Comparison of ENCODE assay signal across 12 cellular contexts in the genomic region with DNA sequence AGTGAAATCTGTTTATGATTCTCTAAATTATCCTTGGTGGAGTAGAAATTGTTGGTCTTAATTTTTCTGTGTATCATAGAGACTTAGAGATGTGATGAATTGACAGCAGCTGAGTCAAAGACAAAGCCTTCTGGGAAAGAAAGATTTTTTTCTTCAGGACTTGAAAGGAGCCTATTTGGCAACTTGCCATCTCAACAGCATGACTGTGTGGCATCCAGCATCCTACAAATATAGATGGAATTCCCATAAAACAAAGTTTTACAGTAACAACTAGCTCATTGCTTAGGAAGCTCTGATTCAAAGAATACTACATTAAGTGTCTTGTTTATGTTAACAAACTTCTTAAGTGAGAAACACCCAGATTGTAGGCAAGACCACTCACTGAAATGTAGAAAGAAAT.
A peak's percentile ranks its signal among the peaks of the same experiment; 100 is the strongest.
DNase-seq lines count a peak whose midpoint lies in the region; ATAC-seq and TF ChIP-seq lines count a peak whose summit lies in the region.
"Had no signal": no experiment of that assay in that cellular context is flagged by ENCODE, and none has a peak within 500 bp of the region (broad histone marks: within the 10 kb centered on the region; RNA-seq: fewer than 3 reads in every experiment).

No MANE protein-coding gene starts in this region.

- H3K9me3 Mint-ChIP-seq in Caco-2 (ENCODE audit: unreplicated experiment), result no peaks in the 10 kb centered on the region

- H3K36me3 Mint-ChIP-seq in Caco-2 (ENCODE audit: insufficient read depth, unreplicated experiment), result no peaks in the 10 kb centered on the region

- DNase-seq in NCI-H82 (lab: John Stamatoyannopoulos, UW), result peak; percentile 25
- no peak for DNase-seq in NCI-H82 treated with DMSO at 0.1 percent for 48 hours (lab: John Stamatoyannopoulos, UW; ENCODE audit: unreplicated experiment)
- DNase-seq in RWPE2 (ENCODE audit: low spot score), result peak; percentile 71
- DNase-seq in fibroblast of peridontal ligament (ENCODE audit: extremely low read depth), result peak; percentile 51
- DNase-seq in stromal cell of bone marrow (ENCODE audit: low read depth), result peak; percentile 78
- no peak for DNase-seq in Caco-2
- DNase-seq in cerebellar nuclear complex (lab: John Stamatoyannopoulos, UW), result no peak
- DNase-seq: activated CD4-positive, alpha-beta T cell treated with anti-CD3 and anti-CD28 coated beads for 1 hour; NCI-H510A treated with DMSO at 0.1 percent for 48 hours; posterior cingulate gyrus had no signal

- intact Hi-C loops in Caco-2 (cut with micrococcal nuclease; ENCODE audit: unreplicated experiment), result no loop called here

- no peak overlapping the region for H3K27ac Mint-ChIP-seq in Caco-2 (ENCODE audit: unreplicated experiment)

- H3K4me3 ChIP-seq in RWPE2 (ENCODE audit: severe bottlenecking), result no peak overlapping the region
- H3K4me3 ChIP-seq in Caco-2 (ENCODE audit: low read depth, low read length), result no peak overlapping the region
- H3K4me3 ChIP-seq: suprapubic skin had no signal

- H3K4me1 Mint-ChIP-seq in Caco-2 (ENCODE audit: low read depth, unreplicated experiment), result peaks cover 7% of the 10 kb centered on the region

- ATAC-seq in RWPE2 (ENCODE audit: low read depth) (peak; percentile 75), HG02763 (IDR thresholded peaks at IDR 0.05; ENCODE audit: unreplicated experiment) (no peak)

- peaks cover 36% of the 10 kb centered on the region for H3K4me1 ChIP-seq in RWPE2 (ENCODE audit: insufficient read depth, poor library complexity, severe bottlenecking)
- no peaks in the 10 kb centered on the region for H3K4me1 ChIP-seq in Caco-2

- peak overlapping the region; percentile 96 for H3K27ac ChIP-seq in RWPE2 (ENCODE audit: poor library complexity, severe bottlenecking)
- H3K27ac ChIP-seq: suprapubic skin had no signal

- H3K9me3 ChIP-seq in RWPE2 (ENCODE audit: severe bottlenecking), result no peaks in the 10 kb centered on the region
- H3K9me3 ChIP-seq in Caco-2, result no peaks in the 10 kb centered on the region
- H3K9me3 ChIP-seq: suprapubic skin had no signal

- POLR2A ChIA-PET in Caco-2 (lab: Charles Lee), result no interaction called here

- H3K27me3 ChIP-seq in RWPE2 (ENCODE audit: insufficient read depth, poor library complexity, severe bottlenecking), result no peaks in the 10 kb centered on the region
- H3K27me3 ChIP-seq in Caco-2 (replicated peaks; ENCODE audit: control insufficient read depth, insufficient read depth, low read length), result no peaks in the 10 kb centered on the region
- H3K27me3 ChIP-seq: suprapubic skin had no signal

- H3K36me3 ChIP-seq in RWPE2 (ENCODE audit: low read depth), result no peaks in the 10 kb centered on the region
- no peaks in the 10 kb centered on the region for H3K36me3 ChIP-seq in Caco-2 (ENCODE audit: control insufficient read depth, insufficient read depth, low read length)
- H3K36me3 ChIP-seq: suprapubic skin had no signal

- no peak for TF ChIP-seq CTCF in RWPE2 (IDR thresholded peaks at IDR 0.05; ENCODE audit: poor library complexity, severe bottlenecking)
- TF ChIP-seq CTCF in Caco-2 (IDR thresholded peaks at IDR 0.05; ENCODE audit: insufficient read depth in 1 of 2, low read depth in 1 of 2, low read length in 1 of 2, severe bottlenecking in 1 of 2, unreplicated experiment in 1 of 2), result no peak

- no peak overlapping the region for H3K4me3 Mint-ChIP-seq in Caco-2 (ENCODE audit: unreplicated experiment)

- CTCF ChIA-PET in Caco-2 (lab: Charles Lee), result no interaction called here

- peaks cover under 1% of the 10 kb centered on the region for H3K27me3 Mint-ChIP-seq in Caco-2 (ENCODE audit: insufficient read depth, unreplicated experiment)

- BruUV-seq in Caco-2 (replicated peaks; lab: Mats Ljungman, UMichigan), result no TSS peak

Comparison
In these comparisons a context has a peak if more than half of its experiments do, and no peak if none do; other contexts are left out.
1. DNase-seq: peak in NCI-H82 (single experiment), RWPE2 (single experiment), fibroblast of peridontal ligament (single experiment) and stromal cell of bone marrow (single experiment); none in NCI-H82 treated with DMSO at 0.1 percent for 48 hours (single experiment), Caco-2 (0 of 2) and cerebellar nuclear complex (0 of 2).